23 cellular contexts compared by ENCODE assay signal in genomic region chr10:86300399-86300925, GRCh38.
"Had no signal": no experiment of that assay in that cellular context is flagged by ENCODE, and none has a peak within 500 bp of the region (broad histone marks: within the 10 kb centered on the region; RNA-seq: fewer than 3 reads in every experiment).

No MANE protein-coding gene starts in this region.

- H3K27ac ChIP-seq: breast epithelium, heart right ventricle, neural progenitor cell, tibial nerve, uterus had no signal

- H3K27me3 Mint-ChIP-seq: activated CD8-positive, alpha-beta memory T cell treated with anti-CD3 and anti-CD28 coated beads, Interleukin-2, amount 10 ng/mL, durations not matched to agents 7 days and 5 days had no signal

- H3K9me3 Mint-ChIP-seq: activated B cell treated with CpG ODN at 0.5 μM for 24 hours; activated naive CD8-positive, alpha-beta T cell treated with anti-CD3 and anti-CD28 coated beads for 36 hours; neural progenitor cell; stimulated activated naive CD8-positive, alpha-beta T cell treated with anti-CD3 and anti-CD28 coated beads, Interleukin-15, Interleukin-2, amounts not matched to agents 100 ng/mL and 50 ng/mL, for 24 hours; T-helper 1 cell treated with Interleukin-12 subunit alpha and Interleukin-12 subunit beta and Interleukin-4 antibody, amounts not matched to agents 30 μg/mL and 1 μg/mL, for 36 hours had no signal

- H3K36me3 ChIP-seq: breast epithelium, heart right ventricle, neural progenitor cell, tibial nerve, uterus had no signal

- H2AFZ ChIP-seq: neural progenitor cell had no signal

- H3K4me3 ChIP-seq: breast epithelium, heart right ventricle, neural progenitor cell, tibial nerve, uterus had no signal

- H3K9me3 ChIP-seq: breast epithelium, heart right ventricle, uterus had no signal

- H3K27me3 ChIP-seq: breast epithelium, neural progenitor cell, tibial nerve, uterus had no signal

- ATAC-seq: activated CD8-positive, alpha-beta memory T cell treated with anti-CD3 and anti-CD28 coated beads, Interleukin-2, amount 10 ng/mL, durations not matched to agents 7 days and 5 days; heart right ventricle; left colon had no signal

- H3K27ac Mint-ChIP-seq: activated B cell treated with CpG ODN at 0.5 μM for 24 hours; activated CD8-positive, alpha-beta memory T cell treated with anti-CD3 and anti-CD28 coated beads, Interleukin-2, amount 10 ng/mL, durations not matched to agents 7 days and 5 days; activated naive CD8-positive, alpha-beta T cell treated with anti-CD3 and anti-CD28 coated beads for 36 hours; naive B cell; neural progenitor cell; progenitor cell of endocrine pancreas; stimulated activated naive CD8-positive, alpha-beta T cell treated with anti-CD3 and anti-CD28 coated beads, Interleukin-15, Interleukin-2, amounts not matched to agents 100 ng/mL and 50 ng/mL, for 24 hours; T-helper 1 cell treated with Interleukin-12 subunit alpha and Interleukin-12 subunit beta and Interleukin-4 antibody, amounts not matched to agents 30 μg/mL and 1 μg/mL, for 36 hours had no signal

- DNase-seq: activated B cell treated with CpG ODN at 0.5 μM for 24 hours; activated CD4-positive, alpha-beta T cell treated with anti-CD3 and anti-CD28 coated beads for 4 hours; activated CD4-positive, alpha-beta T cell treated with anti-CD3 and anti-CD28 coated beads, Interleukin-2, amount 50 U/mL, for 48 hours; activated CD8-positive, alpha-beta memory T cell treated with anti-CD3 and anti-CD28 coated beads, Interleukin-2, amount 10 ng/mL, durations not matched to agents 7 days and 5 days; activated naive CD8-positive, alpha-beta T cell treated with anti-CD3 and anti-CD28 coated beads for 36 hours; cortex of kidney; erythroblast; foreskin fibroblast; heart right ventricle; left colon; mesenchymal stem cell; naive B cell; retina; stimulated activated CD4-positive, alpha-beta T cell treated with anti-CD3 and anti-CD28 coated beads, Interleukin-1b, Interleukin-23, amount 100 ng/mL, for 48 hours; substantia nigra; T1000; uterus had no signal

- H3K4me1 ChIP-seq: breast epithelium, heart right ventricle, neural progenitor cell, tibial nerve, uterus had no signal

- H3K4me2 ChIP-seq: neural progenitor cell had no signal

- H3K36me3 Mint-ChIP-seq: activated CD8-positive, alpha-beta memory T cell treated with anti-CD3 and anti-CD28 coated beads, Interleukin-2, amount 10 ng/mL, durations not matched to agents 7 days and 5 days; activated naive CD8-positive, alpha-beta T cell treated with anti-CD3 and anti-CD28 coated beads for 36 hours; naive B cell; neural progenitor cell had no signal

- H3K9ac ChIP-seq: neural progenitor cell had no signal

- H3K4me3 Mint-ChIP-seq: activated B cell treated with CpG ODN at 0.5 μM for 24 hours; activated CD8-positive, alpha-beta memory T cell treated with anti-CD3 and anti-CD28 coated beads, Interleukin-2, amount 10 ng/mL, durations not matched to agents 7 days and 5 days; activated naive CD8-positive, alpha-beta T cell treated with anti-CD3 and anti-CD28 coated beads for 36 hours; naive B cell; neural progenitor cell; stimulated activated naive CD8-positive, alpha-beta T cell treated with anti-CD3 and anti-CD28 coated beads, Interleukin-15, Interleukin-2, amounts not matched to agents 100 ng/mL and 50 ng/mL, for 24 hours; T-helper 1 cell treated with Interleukin-12 subunit alpha and Interleukin-12 subunit beta and Interleukin-4 antibody, amounts not matched to agents 30 μg/mL and 1 μg/mL, for 36 hours had no signal

- H3K4me1 Mint-ChIP-seq: activated B cell treated with CpG ODN at 0.5 μM for 24 hours; activated CD8-positive, alpha-beta memory T cell treated with anti-CD3 and anti-CD28 coated beads, Interleukin-2, amount 10 ng/mL, durations not matched to agents 7 days and 5 days; activated naive CD8-positive, alpha-beta T cell treated with anti-CD3 and anti-CD28 coated beads for 36 hours; naive B cell; neural progenitor cell had no signal
